In genomic region chr7:5691536-5692090, GRCh38 we compare ENCODE assay signal across 10 cellular contexts.
DNase-seq lines count a peak whose midpoint lies in the region; ATAC-seq and TF ChIP-seq lines count a peak whose summit lies in the region.
"Had no signal": no experiment of that assay in that cellular context is flagged by ENCODE, and none has a peak within 500 bp of the region (broad histone marks: within the 10 kb centered on the region; RNA-seq: fewer than 3 reads in every experiment).

No MANE protein-coding gene starts in this region.

- H3K9ac ChIP-seq in muscle layer of colon (ENCODE audit: low read length): peak overlapping the region; percentile 82

- peak overlapping the region; percentile 67 for H3K4me3 Mint-ChIP-seq in MCF 10A (ENCODE audit: unreplicated experiment)
- peak overlapping the region; percentile 66 for H3K4me3 Mint-ChIP-seq in type B pancreatic cell

- H3K9me3 Mint-ChIP-seq in MCF 10A (ENCODE audit: unreplicated experiment) (no peaks in the 10 kb centered on the region), type B pancreatic cell (no peaks in the 10 kb centered on the region)

- peak overlapping the region; percentile 28 to 93 (median 90) for H3K27ac ChIP-seq in heart left ventricle
- H3K27ac ChIP-seq in muscle layer of colon (ENCODE audit: low read depth, low read length): peak overlapping the region; percentile 97
- H3K27ac ChIP-seq: C4-2B had no signal

- H3K27me3 Mint-ChIP-seq in MCF 10A (ENCODE audit: insufficient read depth, unreplicated experiment) (no peaks in the 10 kb centered on the region), type B pancreatic cell (no peaks in the 10 kb centered on the region)

- H3K9me3 ChIP-seq in heart left ventricle (no peaks in the 10 kb centered on the region), muscle layer of colon (ENCODE audit: low read length) (no peaks in the 10 kb centered on the region)

- H3K4me1 Mint-ChIP-seq in MCF 10A (ENCODE audit: insufficient read depth, unreplicated experiment): peaks cover 51% of the 10 kb centered on the region
- peaks cover 69% of the 10 kb centered on the region for H3K4me1 Mint-ChIP-seq in type B pancreatic cell (ENCODE audit: unreplicated experiment)

- H3K36me3 Mint-ChIP-seq in MCF 10A (ENCODE audit: insufficient read depth, unreplicated experiment) (peaks cover 19% of the 10 kb centered on the region), type B pancreatic cell (peaks cover 4% of the 10 kb centered on the region)

- ATAC-seq in heart left ventricle (no peak), Right ventricle myocardium superior (ENCODE audit: poor library complexity) (no peak), HG02870 (IDR thresholded peaks at IDR 0.05; ENCODE audit: unreplicated experiment) (no peak)

- H3K27me3 ChIP-seq in heart left ventricle (no peaks in the 10 kb centered on the region), muscle layer of colon (ENCODE audit: control insufficient read depth in 1 of 2, insufficient read depth in 2 of 2, low read length in 2 of 2) (no peaks in the 10 kb centered on the region)

- peak overlapping the region; percentile 97 for H3K27ac Mint-ChIP-seq in MCF 10A (ENCODE audit: low read depth, unreplicated experiment)
- H3K27ac Mint-ChIP-seq in type B pancreatic cell: peak overlapping the region; percentile 52

- DNase-seq in heart left ventricle (no peak), Right ventricle myocardium superior (no peak), MCF 10A (ENCODE audit: unreplicated experiment) (no peak), type B pancreatic cell (ENCODE audit: extremely low spot score, unreplicated experiment) (no peak), RKO (ENCODE audit: low spot score) (no peak)
- DNase-seq in stimulated activated CD4-positive, alpha-beta T cell treated with anti-CD3 and anti-CD28 coated beads, Interleukin-2, amount 100 ng/mL, for 24 hours: no peak
- DNase-seq: NCI-H510A had no signal

- H3K4me1 ChIP-seq in heart left ventricle (peaks cover 19 to 100% (median 79%) of the 10 kb centered on the region in 12 donors), muscle layer of colon (ENCODE audit: insufficient read depth, low read length) (peaks cover 97% of the 10 kb centered on the region)

- POLR2A ChIA-PET in MCF 10A (lab: Yijun Ruan, JAX): interaction anchor here (1.1 to 5.9 kb wide), 13 partner anchors 10 to 270 kb away, joined by 3 to 92 read pairs (median 5); partner anchors contain the start of gene TNRC18

- CTCF ChIA-PET in MCF 10A (lab: Yijun Ruan, JAX): interaction anchor here (0.6 to 5.5 kb wide), 5 partner anchors 11 to 207 kb away, joined by 3 to 49 read pairs (median 5); no protein-coding TSS in a partner anchor

- WGBS in heart left ventricle, 4 donors: 37 to 45% (median 39%) methylated on average over 7 of the region's 7 CpGs

- H3K4me3 ChIP-seq in heart left ventricle (peak overlapping the region in 7 of 12 donors; percentile 1 to 44 (median 20)), muscle layer of colon (ENCODE audit: low read depth in 1 of 2, low read length in 2 of 2) (peak overlapping the region in 1 of 2 donors; percentile 23)

- no peak for TF ChIP-seq POLR2A in heart left ventricle (IDR thresholded peaks at IDR 0.05)

- no TSS peak for BruUV-seq in MCF 10A (replicated peaks; lab: Mats Ljungman, UMichigan)

- no peak for TF ChIP-seq CTCF in heart left ventricle (IDR thresholded peaks at IDR 0.05)
- TF ChIP-seq CTCF in MCF 10A (IDR thresholded peaks at IDR 0.05; ENCODE audit: unreplicated experiment): no peak
- TF ChIP-seq CTCF in type B pancreatic cell (conservative IDR thresholded peaks at IDR 0.05): no peak

- intact Hi-C loops in heart left ventricle (cut with DNase I): no loop called here
- intact Hi-C loops in Right ventricle myocardium superior (cut with DNase I): loop anchor here (10.0 kb wide), 1 partner anchor 337 kb away; no protein-coding TSS in a partner anchor
- intact Hi-C loops in MCF 10A (cut with micrococcal nuclease): no loop called here

- H3K36me3 ChIP-seq in heart left ventricle: peaks cover 0 to 5% (median 0%) of the 10 kb centered on the region in 9 donors
- H3K36me3 ChIP-seq in muscle layer of colon (ENCODE audit: insufficient read depth, low read length): peaks cover 7% of the 10 kb centered on the region
